21 cellular contexts compared by ENCODE assay signal in genomic region chr7:99371376-99371920, GRCh38.
DNase-seq lines count a peak whose midpoint lies in the region; ATAC-seq and FAIRE-seq lines count a peak whose summit lies in the region.
"Had no signal": no experiment of that assay in that cellular context is flagged by ENCODE, and none has a peak within 500 bp of the region (broad histone marks: within the 10 kb centered on the region; RNA-seq: fewer than 3 reads in every experiment).

No MANE protein-coding gene starts in this region.

- H3K27me3 Mint-ChIP-seq in stimulated activated naive B cell treated with anti-CD40 and anti-IgM and Interleukin-4, amounts not matched to agents 10 μg/mL and 1 μg/mL and 100 μg/mL, for 72 hours = no peaks in the 10 kb centered on the region
- H3K27me3 Mint-ChIP-seq: CD8-positive, alpha-beta memory T cell had no signal

- ATAC-seq in stimulated activated naive B cell treated with anti-CD40 and anti-IgM and Interleukin-4, amounts not matched to agents 10 μg/mL and 1 μg/mL and 100 μg/mL, for 72 hours (replicated peaks) = no peak
- no peak for ATAC-seq in GM19452 (IDR thresholded peaks at IDR 0.05; ENCODE audit: unreplicated experiment)
- ATAC-seq: stimulated activated naive CD8-positive, alpha-beta T cell treated with anti-CD3 and anti-CD28 coated beads, Interleukin-15, Interleukin-2, amounts not matched to agents 100 U/mL and 50 U/mL, for 24 hours had no signal

- FAIRE-seq in RCC 7860 (lab: Jason Lieb, UNC) = peak; percentile 82

- peak; percentile 29 for DNase-seq in DMS53 (lab: John Stamatoyannopoulos, UW)
- no peak for DNase-seq in DMS53 treated with DMSO at 0.1 percent for 48 hours (lab: John Stamatoyannopoulos, UW; ENCODE audit: unreplicated experiment)
- peak; percentile 73 for DNase-seq in RCC 7860 (ENCODE audit: low spot score)
- peak; percentile 74 for DNase-seq in kidney tubule cell (ENCODE audit: low spot score)
- DNase-seq in stimulated activated naive B cell treated with anti-CD40 and anti-IgM and Interleukin-4, amounts not matched to agents 10 μg/mL and 1 μg/mL and 100 μg/mL, for 72 hours = no peak
- DNase-seq in nucleus accumbens (lab: John Stamatoyannopoulos, UW) = no peak
- no peak for DNase-seq in COLO668 (lab: John Stamatoyannopoulos, UW; ENCODE audit: unreplicated experiment)
- DNase-seq: 8988T; activated CD4-positive, alpha-beta T cell treated with anti-CD3 and anti-CD28 coated beads for 48 hours; activated naive CD4-positive, alpha-beta T cell treated with anti-CD3 and anti-CD28 coated beads for 36 hours; amygdala; CD8-positive, alpha-beta memory T cell; DMS79 treated with DMSO at 0.1 percent for 48 hours; islet precursor cell; NCI-H1694 treated with DMSO at 0.1 percent for 48 hours; NCI-H2171 treated with DMSO at 0.1 percent for 48 hours; NCI-H526; stimulated activated CD4-positive, alpha-beta T cell treated with anti-CD3 and anti-CD28 coated beads, Interleukin-4, amount 100 ng/mL, for 24 hours; stimulated activated naive CD8-positive, alpha-beta T cell treated with anti-CD3 and anti-CD28 coated beads, Interleukin-15, Interleukin-2, amounts not matched to agents 100 U/mL and 50 U/mL, for 24 hours; T-helper 2 cell had no signal

- H3K9me3 Mint-ChIP-seq in stimulated activated naive B cell treated with anti-CD40 and anti-IgM and Interleukin-4, amounts not matched to agents 10 μg/mL and 1 μg/mL and 100 μg/mL, for 72 hours = no peaks in the 10 kb centered on the region
- H3K9me3 Mint-ChIP-seq: activated naive CD4-positive, alpha-beta T cell treated with anti-CD3 and anti-CD28 coated beads for 36 hours; CD8-positive, alpha-beta memory T cell had no signal

- no peak overlapping the region for H3K4me3 Mint-ChIP-seq in stimulated activated naive B cell treated with anti-CD40 and anti-IgM and Interleukin-4, amounts not matched to agents 10 μg/mL and 1 μg/mL and 100 μg/mL, for 72 hours
- H3K4me3 Mint-ChIP-seq: activated naive CD4-positive, alpha-beta T cell treated with anti-CD3 and anti-CD28 coated beads for 36 hours had no signal

- peak overlapping the region; percentile 69 for H3K27ac Mint-ChIP-seq in stimulated activated naive B cell treated with anti-CD40 and anti-IgM and Interleukin-4, amounts not matched to agents 10 μg/mL and 1 μg/mL and 100 μg/mL, for 72 hours
- H3K27ac Mint-ChIP-seq: activated naive CD4-positive, alpha-beta T cell treated with anti-CD3 and anti-CD28 coated beads for 36 hours had no signal

- H3K4me1 Mint-ChIP-seq in stimulated activated naive B cell treated with anti-CD40 and anti-IgM and Interleukin-4, amounts not matched to agents 10 μg/mL and 1 μg/mL and 100 μg/mL, for 72 hours = peaks cover 4 to 14% of the 10 kb centered on the region in 2 donors

- peaks cover 16 to 17% of the 10 kb centered on the region in 2 donors for H3K36me3 Mint-ChIP-seq in stimulated activated naive B cell treated with anti-CD40 and anti-IgM and Interleukin-4, amounts not matched to agents 10 μg/mL and 1 μg/mL and 100 μg/mL, for 72 hours

Comparison
In these comparisons a context has a peak if more than half of its experiments do, and no peak if none do; other contexts are left out.
1. DNase-seq: peak in DMS53 (single experiment), RCC 7860 (single experiment) and kidney tubule cell (single experiment); none in DMS53 treated with DMSO at 0.1 percent for 48 hours (single experiment), stimulated activated naive B cell treated with anti-CD40 and anti-IgM and Interleukin-4, amounts not matched to agents 10 μg/mL and 1 μg/mL and 100 μg/mL, for 72 hours (single experiment), nucleus accumbens (0 of 56) and COLO668 (single experiment).